ENCODE assay signal across 1 cellular context in genomic region chr18:21612125-21613100, GRCh38.
A peak's percentile ranks its signal among the peaks of the same experiment; 100 is the strongest.
TF ChIP-seq lines count a peak whose summit lies in the region.

SNRPD1 (plus strand) TSS chr18:21612314; CDS start chr18:21612430, 116 bp downstream.

TF ChIP-seq in K562, 482 proteins besides CTCF, POLR2A, EP300 and RAD21 (continued from another document and continues in another):
- no peak for TF ChIP-seq ZNF121 (CRISPR knock-in tag; conservative IDR thresholded peaks at IDR 0.05)
- TF ChIP-seq E2F1 (CRISPR knock-in tag; IDR thresholded peaks at IDR 0.05): peak; percentile 90
- no peak; the same call in 1 of the 2 replicates for TF ChIP-seq ZNF316 (IDR thresholded peaks at IDR 0.05)
- no peak for TF ChIP-seq ZNF589 (CRISPR knock-in tag; IDR thresholded peaks at IDR 0.05; ENCODE audit: low read depth)
- TF ChIP-seq SUPT5H (IDR thresholded peaks at IDR 0.05): peak; percentile 98
- TF ChIP-seq HNRNPUL1 (IDR thresholded peaks at IDR 0.05; ENCODE audit: low read length): no peak
- TF ChIP-seq TAF7 (tag; IDR thresholded peaks at IDR 0.05): peak; percentile 88
- TF ChIP-seq AFF1 (IDR thresholded peaks at IDR 0.05; ENCODE audit: low read depth in 1 of 2, partially characterized antibody in 2 of 2): no peak
- TF ChIP-seq SAFB (IDR thresholded peaks at IDR 0.05; ENCODE audit: borderline replicate concordance, low read depth, low read length): no peak
- TF ChIP-seq BCL6 (CRISPR knock-in tag; IDR thresholded peaks at IDR 0.05): no peak
- TF ChIP-seq FUS (optimal IDR thresholded peaks at IDR 0.05; ENCODE audit: low read depth, low read length): no peak
- no peak for TF ChIP-seq CBFB (CRISPR knock-in tag; IDR thresholded peaks at IDR 0.05)
- TF ChIP-seq CUX1 (CRISPR knock-in tag; IDR thresholded peaks at IDR 0.05): no peak
- no peak for TF ChIP-seq THRA (IDR thresholded peaks at IDR 0.05)
- no peak for TF ChIP-seq CEBPG (CRISPR knock-in tag; IDR thresholded peaks at IDR 0.05)
- TF ChIP-seq CEBPG (tag; conservative IDR thresholded peaks at IDR 0.05 in 1 of 2, IDR thresholded peaks at IDR 0.05 in 1 of 2): no peak
- no peak for TF ChIP-seq MEF2A (IDR thresholded peaks at IDR 0.05; ENCODE audit: control insufficient read depth, low read depth, low read length)
- peak; percentile 67; the same call in 1 of the 2 replicates for TF ChIP-seq JUND (IDR thresholded peaks at IDR 0.05; ENCODE audit: borderline replicate concordance, low read depth, low read length)
- no peak; the same call in 2 of the 3 replicates for TF ChIP-seq JUND (tag; IDR thresholded peaks at IDR 0.05; ENCODE audit: borderline replicate concordance, low read depth, low read length)
- no peak for TF ChIP-seq ZNF23 (CRISPR knock-in tag; IDR thresholded peaks at IDR 0.05)
- no peak for TF ChIP-seq ZNF3 (CRISPR knock-in tag; IDR thresholded peaks at IDR 0.05)
- peak in 1 of 2 experiments; percentile 92; a peak in 2 of 4 replicates for TF ChIP-seq BCLAF1 (IDR thresholded peaks at IDR 0.05; ENCODE audit: borderline replicate concordance in 1 of 2, control insufficient read depth in 1 of 2, low read depth in 2 of 2, low read length in 1 of 2)
- no peak for TF ChIP-seq PBX2 (CRISPR knock-in tag; IDR thresholded peaks at IDR 0.05; ENCODE audit: low read depth)
- no peak for TF ChIP-seq PBX2 (tag; conservative IDR thresholded peaks at IDR 0.05; ENCODE audit: low read depth)
- TF ChIP-seq ZNF133 (CRISPR knock-in tag; IDR thresholded peaks at IDR 0.05): no peak
- TF ChIP-seq ZNF280A (IDR thresholded peaks at IDR 0.05; ENCODE audit: low read depth, partially characterized antibody): no peak
- TF ChIP-seq ZNF79 (CRISPR knock-in tag; IDR thresholded peaks at IDR 0.05; ENCODE audit: low read depth): no peak
- no peak for TF ChIP-seq HEY1 (CRISPR knock-in tag; IDR thresholded peaks at IDR 0.05; ENCODE audit: borderline replicate concordance)
- 0 out of 2 replicates have a peak, but pooled peaks have one; percentile 23 for TF ChIP-seq ZBTB17 (CRISPR knock-in tag; IDR thresholded peaks at IDR 0.05)
- no peak for TF ChIP-seq ZNF696 (CRISPR knock-in tag; conservative IDR thresholded peaks at IDR 0.05)
- peak; percentile 44; the same call in 1 of the 2 replicates for TF ChIP-seq SMC3 (conservative IDR thresholded peaks at IDR 0.05; ENCODE audit: insufficient read depth, low read depth, low read length)
- no peak for TF ChIP-seq DPF2 (IDR thresholded peaks at IDR 0.05)
- no peak for TF ChIP-seq SRSF1 (IDR thresholded peaks at IDR 0.05; ENCODE audit: low read depth, low read length)
- no peak for TF ChIP-seq CEBPB (tag; IDR thresholded peaks at IDR 0.05)
- TF ChIP-seq ETS2 (tag; IDR thresholded peaks at IDR 0.05; ENCODE audit: borderline replicate concordance, poor library complexity, severe bottlenecking): no peak
- peak; percentile 41 to 68; a peak in 1 of 4 replicates for TF ChIP-seq UBTF (IDR thresholded peaks at IDR 0.05; ENCODE audit: borderline replicate concordance in 1 of 2, low read depth in 2 of 2, low read length in 2 of 2)
- TF ChIP-seq SRSF9 (IDR thresholded peaks at IDR 0.05; ENCODE audit: borderline replicate concordance, low read depth, low read length): no peak
